ENCODE assay signal across 28 cellular contexts in the genomic region with DNA sequence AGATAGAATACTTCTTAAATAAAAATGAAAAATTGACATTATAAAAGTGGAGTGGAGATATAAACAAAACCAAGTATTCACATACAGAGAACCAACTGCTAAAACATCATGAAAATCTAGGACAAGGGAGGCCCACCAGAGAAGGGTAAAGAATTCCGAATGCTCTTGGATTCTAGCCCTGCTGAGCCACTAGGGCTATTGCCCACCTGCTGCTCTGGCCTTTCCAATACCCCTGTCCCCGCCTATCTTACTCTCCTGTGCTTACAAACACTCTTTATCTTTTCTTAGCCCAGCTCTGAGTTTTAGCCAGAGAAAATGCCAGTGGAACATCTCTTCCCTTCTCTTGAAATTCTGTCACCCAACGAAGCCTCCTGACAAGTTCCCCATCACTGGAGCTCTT.
"Had no signal": no experiment of that assay in that cellular context is flagged by ENCODE, and none has a peak within 500 bp of the region (broad histone marks: within the 10 kb centered on the region; RNA-seq: fewer than 3 reads in every experiment).

No MANE protein-coding gene starts in this region.

- H3K36me3 Mint-ChIP-seq: activated CD4-positive, alpha-beta memory T cell treated with anti-CD3 and anti-CD28 coated beads for 36 hours; activated naive CD4-positive, alpha-beta T cell treated with anti-CD3 and anti-CD28 coated beads, Interleukin-2, amount 50 U/mL, for 72 hours had no signal

- ATAC-seq: activated naive CD4-positive, alpha-beta T cell treated with anti-CD3 and anti-CD28 coated beads, Interleukin-2, amount 50 U/mL, for 72 hours; activated T-cell treated with anti-CD3 and anti-CD28 coated beads, Interleukin-2, amount 50 U/mL, for 4 hours; body of pancreas; Panc1 had no signal

- H3K36me3 ChIP-seq: adrenal gland, breast epithelium, SJCRH30 had no signal

- H3K27ac ChIP-seq: adrenal gland, body of pancreas, breast epithelium, SJCRH30 had no signal

- H3K4me3 Mint-ChIP-seq: activated B cell treated with CpG ODN at 0.5 μM for 24 hours; activated CD4-positive, alpha-beta memory T cell treated with anti-CD3 and anti-CD28 coated beads for 36 hours; activated naive CD4-positive, alpha-beta T cell treated with anti-CD3 and anti-CD28 coated beads for 36 hours; activated T-cell treated with anti-CD3 and anti-CD28 coated beads, Interleukin-2, amount 50 U/mL, for 4 hours; activated T-helper 1 cell treated with anti-CD3 and anti-CD28 coated beads, Interleukin-12 subunit alpha, Interleukin-12 subunit beta, Interleukin-2, Interleukin-4 antibody, amounts not matched to agents 30 ng/mL and 10 ng/mL and 1 ng/mL, durations not matched to agents 14 hours and 24 hours and 36 hours; T-helper 1 cell treated with Interleukin-12 subunit alpha and Interleukin-12 subunit beta and Interleukin-4 antibody, amounts not matched to agents 30 μg/mL and 1 μg/mL, for 36 hours; T-helper 2 cell treated with Interferon-gamma antibody and Interleukin-4, amounts not matched to agents 5 μg/mL and 100 μg/mL, for 36 hours had no signal

- H3K27ac Mint-ChIP-seq: activated B cell treated with CpG ODN at 0.5 μM for 24 hours; activated CD4-positive, alpha-beta memory T cell treated with anti-CD3 and anti-CD28 coated beads for 36 hours; activated naive CD4-positive, alpha-beta T cell treated with anti-CD3 and anti-CD28 coated beads for 36 hours; activated naive CD4-positive, alpha-beta T cell treated with anti-CD3 and anti-CD28 coated beads, Interleukin-2, amount 50 U/mL, for 72 hours; activated T-helper 1 cell treated with anti-CD3 and anti-CD28 coated beads, Interleukin-12 subunit alpha, Interleukin-12 subunit beta, Interleukin-2, Interleukin-4 antibody, amounts not matched to agents 30 ng/mL and 10 ng/mL and 1 ng/mL, durations not matched to agents 14 hours and 24 hours and 36 hours; T-helper 1 cell treated with Interleukin-12 subunit alpha and Interleukin-12 subunit beta and Interleukin-4 antibody, amounts not matched to agents 30 μg/mL and 1 μg/mL, for 36 hours; T-helper 2 cell treated with Interferon-gamma antibody and Interleukin-4, amounts not matched to agents 5 μg/mL and 100 μg/mL, for 36 hours had no signal

- H3K9me3 ChIP-seq: adrenal gland, body of pancreas, breast epithelium, SJCRH30, SK-N-SH had no signal

- H3K4me2 ChIP-seq: SK-N-SH had no signal

- H3K9ac ChIP-seq: SK-N-SH had no signal

- H3K27me3 ChIP-seq: adrenal gland, body of pancreas, breast epithelium, SJCRH30 had no signal

- H3K4me1 ChIP-seq: adrenal gland, body of pancreas, breast epithelium, SJCRH30 had no signal

- H3K4me3 ChIP-seq: adrenal gland, body of pancreas, breast epithelium, SJCRH30 had no signal

- DNase-seq: activated B cell treated with CpG ODN at 0.5 μM for 24 hours; activated CD4-positive, alpha-beta memory T cell treated with anti-CD3 and anti-CD28 coated beads for 36 hours; activated CD4-positive, alpha-beta T cell treated with anti-CD3 and anti-CD28 coated beads for 4 hours; activated CD4-positive, alpha-beta T cell treated with anti-CD3 and anti-CD28 coated beads, Interleukin-2, amount 50 U/mL, for 1 hour; activated CD4-positive, CD25-positive, alpha-beta regulatory T cell treated with anti-CD3 and anti-CD28 coated beads, Interleukin-2, amount 50 U/mL, for 72 hours; activated CD8-positive, alpha-beta memory T cell treated with anti-CD3 and anti-CD28 coated beads, Interleukin-2, amount 50 U/mL, for 4 hours; activated gamma-delta T cell treated with Interleukin-2 at 50 U/mL for 16 hours; activated naive CD4-positive, alpha-beta T cell treated with anti-CD3 and anti-CD28 coated beads for 36 hours; activated T-cell treated with anti-CD3 and anti-CD28 coated beads for 4 hours; activated T-cell treated with anti-CD3 and anti-CD28 coated beads, Interleukin-2, amount 50 U/mL, for 4 hours; adrenal gland; body of pancreas; NCI-H1105; NCI-H1436; NCI-H1694; NCI-H1930; NCI-H2081 treated with DMSO at 0.1 percent for 48 hours; NCI-H345; NCI-H524 treated with DMSO at 0.1 percent for 48 hours; SHP77; SK-N-SH had no signal

- H3K27me3 Mint-ChIP-seq: activated B cell treated with CpG ODN at 0.5 μM for 24 hours; activated CD4-positive, alpha-beta memory T cell treated with anti-CD3 and anti-CD28 coated beads for 36 hours had no signal

- H3K9me3 Mint-ChIP-seq: activated B cell treated with CpG ODN at 0.5 μM for 24 hours; activated CD4-positive, alpha-beta memory T cell treated with anti-CD3 and anti-CD28 coated beads for 36 hours; activated naive CD4-positive, alpha-beta T cell treated with anti-CD3 and anti-CD28 coated beads for 36 hours; activated T-cell treated with anti-CD3 and anti-CD28 coated beads, Interleukin-2, amount 50 U/mL, for 4 hours; T-helper 1 cell treated with Interleukin-12 subunit alpha and Interleukin-12 subunit beta and Interleukin-4 antibody, amounts not matched to agents 30 μg/mL and 1 μg/mL, for 36 hours; T-helper 2 cell treated with Interferon-gamma antibody and Interleukin-4, amounts not matched to agents 5 μg/mL and 100 μg/mL, for 36 hours had no signal
